ENCODE assay signal across 30 cellular contexts in the genomic region with DNA sequence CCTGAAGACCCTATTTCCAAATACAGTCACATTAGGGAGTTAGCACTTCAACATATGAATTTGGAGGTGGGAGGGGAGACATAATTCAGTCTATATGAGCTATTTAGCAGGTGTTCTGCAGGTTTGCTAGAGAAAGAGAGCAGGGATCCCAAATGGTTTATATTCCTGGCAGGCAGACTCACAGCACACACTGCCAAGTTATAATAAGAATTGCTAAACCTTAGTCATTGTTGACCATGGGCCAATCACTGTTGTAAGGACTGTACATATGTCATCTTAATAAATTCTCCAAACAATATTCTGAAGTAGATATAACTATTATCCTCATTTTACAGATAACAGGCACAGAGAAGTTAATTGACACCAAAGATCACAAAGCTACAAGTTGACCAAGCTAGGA. TPM values are rescaled to one million over a fixed set of nuclear protein-coding genes. Genes with fewer than 3 reads are reported as not detected.
DNase-seq lines count a peak whose midpoint lies in the region; ATAC-seq and TF ChIP-seq lines count a peak whose summit lies in the region.
"Had no signal": no experiment of that assay in that cellular context is flagged by ENCODE, and none has a peak within 500 bp of the region (broad histone marks: within the 10 kb centered on the region; RNA-seq: fewer than 3 reads in every experiment).

No MANE protein-coding gene starts in this region.

- POLR2A ChIA-PET in PC-3 (lab: Charles Lee; ENCODE audit: unreplicated experiment), result no interaction called here

- H3K27ac ChIP-seq in GM23338 (ENCODE audit: low read depth) (no peak overlapping the region), PC-3 (ENCODE audit: low read length) (no peak overlapping the region), fibroblast of lung (ENCODE audit: insufficient read depth, low read length) (no peak overlapping the region), heart left ventricle (no peak overlapping the region)
- H3K27ac ChIP-seq: body of pancreas, epithelial cell of prostate, gastroesophageal sphincter, suprapubic skin, upper lobe of right lung had no signal

- ATAC-seq in GM23338 (no peak), PC-3 (peak; percentile 78), HG03460 (IDR thresholded peaks at IDR 0.05; ENCODE audit: unreplicated experiment) (no peak), heart left ventricle (no peak)
- ATAC-seq: activated CD4-positive, CD25-positive, alpha-beta regulatory T cell treated with anti-CD3 and anti-CD28 coated beads, Interleukin-2, amount 50 U/mL, for 24 hours; body of pancreas; gastroesophageal sphincter; Panc1; T-helper 17 cell; upper lobe of right lung had no signal

- DNase-seq in GM23338 (ENCODE audit: low spot score) (no peak), PC-3 (peak; percentile 46), fibroblast of lung (ENCODE audit: low read depth in 2 of 2) (peak; percentile 38 to 51), neural crest cell (ENCODE audit: low read depth, low spot score) (no peak), activated gamma-delta T cell treated with Interleukin-2 at 50 U/mL for 16 hours (no peak), heart left ventricle (no peak), NCI-H128 (lab: John Stamatoyannopoulos, UW; ENCODE audit: unreplicated experiment) (no peak)
- DNase-seq: activated CD4-positive, alpha-beta T cell treated with anti-CD3 and anti-CD28 coated beads, Interleukin-2, amount 50 U/mL, for 48 hours; activated naive CD4-positive, alpha-beta T cell treated with Interleukin-2 at 50 U/mL for 16 hours; body of pancreas; C1 segment of cervical spinal cord; COR-L47; hypothalamus; NCI-H1105; NCI-H2029 treated with DMSO at 0.1 percent for 48 hours; NCI-H526; Right ventricle myocardium superior; small intestine; stimulated activated naive CD4-positive, alpha-beta T cell; T-helper 17 cell; upper lobe of right lung had no signal

- H3K4me2 ChIP-seq in GM23338, result no peak overlapping the region
- no peak overlapping the region for H3K4me2 ChIP-seq in PC-3 (ENCODE audit: low read length)
- no peak overlapping the region for H3K4me2 ChIP-seq in fibroblast of lung (ENCODE audit: extremely low read depth, insufficient read depth, low read length)

- peaks cover 5% of the 10 kb centered on the region; the same call in 1 of the 2 replicates for H4K20me1 ChIP-seq in GM23338 (replicated peaks; ENCODE audit: insufficient read depth)
- no peaks in the 10 kb centered on the region for H4K20me1 ChIP-seq in PC-3 (ENCODE audit: low read length)
- no peaks in the 10 kb centered on the region for H4K20me1 ChIP-seq in fibroblast of lung (ENCODE audit: control insufficient read depth, extremely low read depth, insufficient read depth, low read length)

- H3K27ac Mint-ChIP-seq in GM23338 (no peak overlapping the region), neural crest cell (ENCODE audit: unreplicated experiment) (no peak overlapping the region)
- H3K27ac Mint-ChIP-seq: memory B cell, T-helper 17 cell had no signal

- H3K9me3 Mint-ChIP-seq in GM23338 (no peaks in the 10 kb centered on the region), neural crest cell (no peaks in the 10 kb centered on the region)

- H3F3A ChIP-seq in GM23338 (replicated peaks; ENCODE audit: low read depth), result no peaks in the 10 kb centered on the region
- no peaks in the 10 kb centered on the region for H3F3A ChIP-seq in PC-3 (ENCODE audit: low read length, unreplicated experiment)

- no peak for TF ChIP-seq POLR2A in heart left ventricle (IDR thresholded peaks at IDR 0.05)

- no peak for TF ChIP-seq CTCF in GM23338 (conservative IDR thresholded peaks at IDR 0.05; ENCODE audit: low read depth in 2 of 2)
- TF ChIP-seq CTCF in PC-3 (conservative IDR thresholded peaks at IDR 0.05; ENCODE audit: low read depth, low read length), result no peak
- no peak for TF ChIP-seq CTCF in fibroblast of lung (conservative IDR thresholded peaks at IDR 0.05 in 1 of 2, IDR thresholded peaks at IDR 0.05 in 1 of 2; ENCODE audit: low read depth in 1 of 2, low read length in 2 of 2)
- TF ChIP-seq CTCF in neural crest cell (conservative IDR thresholded peaks at IDR 0.05), result no peak
- TF ChIP-seq CTCF in heart left ventricle (IDR thresholded peaks at IDR 0.05), result no peak

- H3K9ac ChIP-seq in PC-3 (ENCODE audit: low read length), result no peak overlapping the region
- no peak overlapping the region for H3K9ac ChIP-seq in fibroblast of lung (ENCODE audit: insufficient read depth, low read length)

- H3K27me3 Mint-ChIP-seq in GM23338 (ENCODE audit: insufficient read depth, low read depth, poor library complexity) (peaks cover 24% of the 10 kb centered on the region), neural crest cell (ENCODE audit: low read depth) (peaks cover 59% of the 10 kb centered on the region)

- H3K4me3 ChIP-seq in GM23338 (no peak overlapping the region), PC-3 (ENCODE audit: low read length) (no peak overlapping the region), fibroblast of lung (replicated peaks in 1 of 4; ENCODE audit: control extremely low read depth in 1 of 4, insufficient read depth in 1 of 4, low read depth in 3 of 4, low read length in 4 of 4) (no peak overlapping the region), heart left ventricle (no peak overlapping the region)
- H3K4me3 ChIP-seq: body of pancreas, gastroesophageal sphincter, suprapubic skin, upper lobe of right lung had no signal

- H3K36me3 Mint-ChIP-seq in GM23338 (ENCODE audit: low read depth) (no peaks in the 10 kb centered on the region), neural crest cell (ENCODE audit: low read depth) (no peaks in the 10 kb centered on the region)
- H3K36me3 Mint-ChIP-seq: memory B cell had no signal

- no TSS peak for BruUV-seq in PC-3 (replicated peaks; lab: Mats Ljungman, UMichigan)

- H3K4me3 Mint-ChIP-seq in GM23338 (peak overlapping the region; percentile 66; the same call in 2 of the 3 replicates), neural crest cell (peak overlapping the region; percentile 43)
- H3K4me3 Mint-ChIP-seq: memory B cell had no signal

- CTCF ChIA-PET in PC-3 (lab: Charles Lee), result no interaction called here

- intact Hi-C loops in PC-3 (cut with micrococcal nuclease), result no loop called here
- intact Hi-C loops in heart left ventricle (cut with DNase I), result no loop called here

- H3K9me3 ChIP-seq in PC-3 (ENCODE audit: low read length) (no peaks in the 10 kb centered on the region), fibroblast of lung (ENCODE audit: control insufficient read depth, insufficient read depth, low read depth, low read length) (no peaks in the 10 kb centered on the region), heart left ventricle (no peaks in the 10 kb centered on the region)
- H3K9me3 ChIP-seq: body of pancreas, gastroesophageal sphincter, suprapubic skin, upper lobe of right lung had no signal

- H2AFZ ChIP-seq in GM23338 (no peak overlapping the region), PC-3 (ENCODE audit: low read length) (no peak overlapping the region), fibroblast of lung (ENCODE audit: low read length) (no peak overlapping the region)

- peaks cover 44% of the 10 kb centered on the region for H3K27me3 ChIP-seq in GM23338 (ENCODE audit: insufficient read depth)
- H3K27me3 ChIP-seq in PC-3 (ENCODE audit: low read length), result no peaks in the 10 kb centered on the region
- peaks cover 4% of the 10 kb centered on the region for H3K27me3 ChIP-seq in fibroblast of lung (ENCODE audit: control insufficient read depth, insufficient read depth, low read length)
- H3K27me3 ChIP-seq in heart left ventricle, result peaks cover 0 to 36% (median 20%) of the 10 kb centered on the region in 9 donors
- H3K27me3 ChIP-seq: body of pancreas had no signal

- no peaks in the 10 kb centered on the region; the same call in 1 of the 2 replicates for H3K4me1 ChIP-seq in GM23338 (ENCODE audit: insufficient read depth)
- H3K4me1 ChIP-seq in PC-3 (ENCODE audit: insufficient read depth, low read length), result no peaks in the 10 kb centered on the region
- H3K4me1 ChIP-seq in fibroblast of lung (ENCODE audit: control insufficient read depth, extremely low read depth, insufficient read depth, low read length), result no peaks in the 10 kb centered on the region
- H3K4me1 ChIP-seq in heart left ventricle, result peaks cover 0 to 12% (median 0%) of the 10 kb centered on the region in 12 donors
- H3K4me1 ChIP-seq: upper lobe of right lung had no signal

- H3K79me2 ChIP-seq in GM23338 (replicated peaks; ENCODE audit: insufficient read depth) (no peaks in the 10 kb centered on the region), PC-3 (ENCODE audit: low read length) (no peaks in the 10 kb centered on the region), fibroblast of lung (ENCODE audit: control insufficient read depth, insufficient read depth, low read length) (no peaks in the 10 kb centered on the region)

- 0 out of 3 replicates have a peak, but pooled peaks cover 3% of the 10 kb centered on the region for H3K4me1 Mint-ChIP-seq in GM23338
- H3K4me1 Mint-ChIP-seq in neural crest cell, result peaks cover 14% of the 10 kb centered on the region

- H3K36me3 ChIP-seq in GM23338 (ENCODE audit: insufficient read depth) (no peaks in the 10 kb centered on the region), PC-3 (ENCODE audit: low read depth, low read length) (no peaks in the 10 kb centered on the region), fibroblast of lung (ENCODE audit: control insufficient read depth, insufficient read depth, low read length) (no peaks in the 10 kb centered on the region), heart left ventricle (no peaks in the 10 kb centered on the region)
- H3K36me3 ChIP-seq: gastroesophageal sphincter, suprapubic skin, upper lobe of right lung had no signal

- H3K9me2 ChIP-seq in GM23338 (ENCODE audit: insufficient read depth), result peaks cover 11% of the 10 kb centered on the region; the same call in 1 of the 2 replicates
- no peaks in the 10 kb centered on the region for H3K9me2 ChIP-seq in PC-3 (replicated peaks; ENCODE audit: low read length)

TF ChIP-seq in GM23338, 12 proteins besides CTCF, POLR2A, EP300 and RAD21 (continues in another document):
- no peak for TF ChIP-seq ETS1 (IDR thresholded peaks at IDR 0.05)

RNA-seq across cellular contexts. Expression of gene CCDC3, which starts 1.5 kb away (rescaled TPM):
- total RNA-seq in GM23338 (2014; rRNA removed; shearing (Covaris generic)), result 4.5 and 5.2 TPM in 2 replicates
- 1.4 and 1.9 TPM in 2 replicates for polyA plus RNA-seq in GM23338 (2016; fragmentation: Nextera tagmentation; extraction: Ambion mirVana)
- not detected in 2 replicates for total RNA-seq in PC-3 (2014; rRNA removed)
- 0.26 and 0.33 TPM in 2 replicates for total RNA-seq in fibroblast of lung
- 0.36 and 0.65 TPM in 2 replicates for polyA plus RNA-seq in fibroblast of lung
- polyA plus RNA-seq in fibroblast of lung (2012), result 0.30 and 0.37 TPM in 2 replicates
- 0.15 and 1.8 TPM in 2 replicates for polyA minus RNA-seq in fibroblast of lung (ENCODE audit: low replicate concordance)
- 6.1 and 6.4 TPM in 2 replicates for total RNA-seq in neural crest cell
- total RNA-seq in heart left ventricle, result 10 to 100 TPM in 1 of 9 donors, 1 to 10 TPM in 8; 1.6 to 15.4 (median 6.0) TPM
- polyA plus RNA-seq in heart left ventricle, result 1 to 10 TPM; 3.5 to 5.5 TPM
- total RNA-seq: G401, HT-29 had no signal

Comparison
In these comparisons a context has a peak if more than half of its experiments do, and no peak if none do; other contexts are left out.
1. DNase-seq: peak in PC-3 (single experiment) and fibroblast of lung (2 of 2); none in GM23338 (single experiment), neural crest cell (single experiment), activated gamma-delta T cell treated with Interleukin-2 at 50 U/mL for 16 hours (single experiment), heart left ventricle (0 of 5) and NCI-H128 (single experiment).